Comparison of ENCODE assay signal across 10 cellular contexts in the genomic region with DNA sequence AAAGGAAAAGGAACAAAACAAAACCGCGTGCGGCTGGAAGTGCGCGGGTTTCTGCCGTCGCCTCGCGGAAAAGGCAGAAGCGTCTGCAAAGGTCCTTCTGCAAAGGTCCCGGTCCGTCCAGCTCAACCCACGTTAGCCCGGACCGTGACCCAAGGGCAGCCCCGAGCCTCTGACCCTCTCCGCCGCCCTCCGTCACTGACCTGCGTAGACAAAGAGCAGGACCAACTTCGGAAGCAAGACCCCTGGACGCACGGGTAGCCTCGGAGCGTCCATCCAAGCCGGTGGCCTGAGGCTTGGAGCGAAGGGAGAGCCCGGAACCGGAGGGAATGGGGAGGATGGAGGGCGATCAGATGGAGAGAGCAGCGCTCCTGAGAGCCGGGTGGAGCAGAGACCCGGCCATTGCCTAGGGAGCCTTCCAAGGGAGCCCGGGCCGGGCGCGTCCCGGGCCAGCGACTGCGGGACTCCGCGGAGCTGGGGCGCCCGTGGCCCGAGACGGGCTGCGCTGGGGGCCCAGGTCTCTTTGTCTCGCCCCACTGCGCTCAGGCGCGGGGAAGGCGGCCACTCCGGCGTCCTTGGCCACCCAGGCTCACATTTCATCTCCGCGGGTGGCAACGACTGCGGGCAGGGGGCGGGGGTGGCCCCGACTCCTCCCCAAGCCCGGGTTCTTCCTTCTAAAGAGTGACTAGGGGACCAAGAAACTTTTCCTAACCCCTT. TPM values are rescaled to one million over a fixed set of nuclear protein-coding genes. Genes with fewer than 3 reads are reported as not detected.
DNase-seq lines count a peak whose midpoint lies in the region; ATAC-seq and TF ChIP-seq lines count a peak whose summit lies in the region.
"Had no signal": no experiment of that assay in that cellular context is flagged by ENCODE, and none has a peak within 500 bp of the region (broad histone marks: within the 10 kb centered on the region; RNA-seq: fewer than 3 reads in every experiment).

Gene CYYR1, minus strand, starts transcription at position 619 of the 714 bp plus-strand sequence. Its CDS starts 346 bp downstream, at position 273.

- TF ChIP-seq EP300 in stomach (IDR thresholded peaks at IDR 0.05): no peak

- no peak for TF ChIP-seq CTCF in left lung (IDR thresholded peaks at IDR 0.05)
- no peak for TF ChIP-seq CTCF in stomach (IDR thresholded peaks at IDR 0.05)

- H3K4me1 ChIP-seq in duodenal mucosa (ENCODE audit: control insufficient read depth in 1 of 2, insufficient read depth in 2 of 2, low read length in 2 of 2): no peaks in the 10 kb centered on the region
- no peaks in the 10 kb centered on the region for H3K4me1 ChIP-seq in left lung
- peaks cover 0 to 11% (median 4%) of the 10 kb centered on the region in 4 donors for H3K4me1 ChIP-seq in stomach

- H3K4me3 ChIP-seq in duodenal mucosa (ENCODE audit: low read depth in 1 of 2, low read length in 2 of 2) (peak within 1 kb of the TSS; percentile 3 to 34), left lung (peak within 1 kb of the TSS; percentile 34 to 52), stomach (peak within 1 kb of the TSS; percentile 43 to 55 (median 48))

- no peaks in the 10 kb centered on the region for H3K36me3 ChIP-seq in duodenal mucosa (ENCODE audit: control insufficient read depth in 1 of 2, insufficient read depth in 2 of 2, low read length in 2 of 2)
- H3K36me3 ChIP-seq in left lung: no peaks in the 10 kb centered on the region
- no peaks in the 10 kb centered on the region for H3K36me3 ChIP-seq in stomach

- H3K27ac ChIP-seq in duodenal mucosa (ENCODE audit: low read depth, low read length) (no peak within 1 kb of the TSS), left lung (peak within 1 kb of the TSS; percentile 58 to 79), stomach (peak within 1 kb of the TSS; percentile 43 to 78 (median 70))

- WGBS in stomach, 5 donors: 3 to 6% (median 4%) methylated on average over 32 to 61 of the region's 61 CpGs

- no peak for TF ChIP-seq POLR2A in stomach (IDR thresholded peaks at IDR 0.05)

- peaks cover 0 to 4% of the 10 kb centered on the region in 2 donors for H3K9me3 ChIP-seq in duodenal mucosa (ENCODE audit: control insufficient read depth in 1 of 2, low read length in 2 of 2)
- H3K9me3 ChIP-seq in left lung: no peaks in the 10 kb centered on the region
- peaks cover 0 to 17% (median 10%) of the 10 kb centered on the region in 4 donors for H3K9me3 ChIP-seq in stomach

- peak; percentile 42 to 74 for DNase-seq in NCI-H446 (lab: John Stamatoyannopoulos, UW)
- DNase-seq in left lung: peak; percentile 36 to 86
- DNase-seq in stomach: no peak
- DNase-seq: activated CD8-positive, alpha-beta memory T cell treated with anti-CD3 and anti-CD28 coated beads, Interleukin-2, amount 10 ng/mL, durations not matched to agents 7 days and 5 days; MV-4-11 had no signal

- no peak within 1 kb of the TSS for H3K9ac ChIP-seq in duodenal mucosa (ENCODE audit: low read depth in 1 of 2, low read length in 2 of 2)

- H3K27me3 ChIP-seq in duodenal mucosa (ENCODE audit: control insufficient read depth in 1 of 2, insufficient read depth in 2 of 2, low read length in 2 of 2) (no peaks in the 10 kb centered on the region), left lung (peaks cover 8 to 12% of the 10 kb centered on the region in 2 donors), stomach (peaks cover 4 to 13% (median 10%) of the 10 kb centered on the region in 3 donors)

- ATAC-seq in left lung (peak; percentile 69), GM18498 (IDR thresholded peaks at IDR 0.05; ENCODE audit: unreplicated experiment) (no peak), HG03439 (IDR thresholded peaks at IDR 0.05; ENCODE audit: unreplicated experiment) (no peak), GM21825 (IDR thresholded peaks at IDR 0.05; ENCODE audit: unreplicated experiment) (no peak), GM18867 (IDR thresholded peaks at IDR 0.05; ENCODE audit: unreplicated experiment) (no peak)
- ATAC-seq: activated CD8-positive, alpha-beta memory T cell treated with anti-CD3 and anti-CD28 coated beads, Interleukin-2, amount 10 ng/mL, durations not matched to agents 7 days and 5 days had no signal

- intact Hi-C loops in left lung (cut with DNase I) (no loop called here), stomach (cut with DNase I; ENCODE audit: low total_unique reads) (no loop called here)

RNA-seq across cellular contexts. Expression of gene CYYR1, which starts in this region (rescaled TPM):
- total RNA-seq in left lung (10 to 100 TPM; 20.4 to 29.0 TPM), stomach (1 to 10 TPM in 2 of 5 donors, under 1 TPM in 1, not detected in 2; 0.89 to 9.0 (median 6.8) TPM)
- polyA plus RNA-seq in stomach: 10 to 100 TPM in 1 of 3 donors, 1 to 10 TPM in 2; 4.4 to 11.6 (median 5.4) TPM
- total RNA-seq: activated CD8-positive, alpha-beta memory T cell treated with anti-CD3 and anti-CD28 coated beads, Interleukin-2, amount 10 ng/mL, durations not matched to agents 7 days and 5 days had no signal
